17 cellular contexts compared by ENCODE assay signal in the genomic region with DNA sequence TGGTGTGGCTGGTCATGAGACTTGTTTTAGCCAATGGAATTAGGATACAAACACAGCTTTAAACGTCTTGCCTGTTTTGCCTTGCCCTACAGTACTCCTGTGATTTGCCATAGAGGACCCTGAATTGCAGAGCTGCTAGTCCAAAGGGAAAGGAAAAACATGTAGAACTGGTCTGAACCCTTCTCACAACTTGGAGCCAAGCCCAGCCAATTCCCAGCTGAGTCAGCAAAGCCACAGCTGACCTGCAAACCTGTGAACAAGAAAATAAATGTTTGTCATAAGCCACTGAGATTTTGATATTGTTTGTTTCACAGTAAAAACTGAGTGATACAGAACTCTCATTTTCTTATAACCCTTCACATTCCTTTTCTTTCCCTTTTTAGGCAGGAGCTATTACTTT.
DNase-seq lines count a peak whose midpoint lies in the region; TF ChIP-seq lines count a peak whose summit lies in the region.
"Had no signal": no experiment of that assay in that cellular context is flagged by ENCODE, and none has a peak within 500 bp of the region (broad histone marks: within the 10 kb centered on the region; RNA-seq: fewer than 3 reads in every experiment).

No MANE protein-coding gene starts in this region.

- H3K27me3 ChIP-seq in mammary epithelial cell (ENCODE audit: insufficient read depth, low read length) (no peaks in the 10 kb centered on the region), thyroid gland (no peaks in the 10 kb centered on the region), mesenchymal stem cell (ENCODE audit: control insufficient read depth in 1 of 2, insufficient read depth in 1 of 2, low read length in 2 of 2) (no peaks in the 10 kb centered on the region), testis (no peaks in the 10 kb centered on the region)

- H3K9me3 ChIP-seq in mammary epithelial cell (replicated peaks; ENCODE audit: insufficient read depth, low read length) (peaks cover 11% of the 10 kb centered on the region), thyroid gland (no peaks in the 10 kb centered on the region), mesenchymal stem cell (ENCODE audit: control insufficient read depth, low read length) (peaks cover 31% of the 10 kb centered on the region), testis (no peaks in the 10 kb centered on the region)
- H3K9me3 ChIP-seq: HAP-1 had no signal

- no peak overlapping the region for H2BK5ac ChIP-seq in mesenchymal stem cell (ENCODE audit: low read depth, low read length, poor library complexity, severe bottlenecking)

- no peak for TF ChIP-seq POLR2A in thyroid gland (IDR thresholded peaks at IDR 0.05)
- TF ChIP-seq POLR2A in testis (IDR thresholded peaks at IDR 0.05): no peak

- H3K79me1 ChIP-seq in mesenchymal stem cell (replicated peaks; ENCODE audit: low read length, poor library complexity, severe bottlenecking): no peaks in the 10 kb centered on the region

- no peak overlapping the region for H3K14ac ChIP-seq in mesenchymal stem cell (ENCODE audit: low read length in 2 of 2)

- TF ChIP-seq CTCF in mammary epithelial cell (conservative IDR thresholded peaks at IDR 0.05 in 1 of 2, IDR thresholded peaks at IDR 0.05 in 1 of 2; ENCODE audit: extremely low read depth in 1 of 2, insufficient read depth in 1 of 2, low read depth in 1 of 2, low read length in 2 of 2) (no peak), thyroid gland (IDR thresholded peaks at IDR 0.05) (no peak), testis (IDR thresholded peaks at IDR 0.05) (no peak)

- no peak overlapping the region for H4K8ac ChIP-seq in mesenchymal stem cell (ENCODE audit: low read length)

- H3K4me2 ChIP-seq in mammary epithelial cell (ENCODE audit: insufficient read depth, low read depth, low read length) (no peak overlapping the region), mesenchymal stem cell (ENCODE audit: low read length, poor library complexity, severe bottlenecking) (no peak overlapping the region)

- H2AFZ ChIP-seq in mammary epithelial cell (ENCODE audit: low read depth, low read length): no peak overlapping the region
- H2AFZ ChIP-seq in mesenchymal stem cell (ENCODE audit: low read depth, low read length): no peak overlapping the region

- no peaks in the 10 kb centered on the region for H4K20me1 ChIP-seq in mammary epithelial cell (ENCODE audit: insufficient read depth, low read length)

- H3K36me3 ChIP-seq in mammary epithelial cell (ENCODE audit: insufficient read depth, low read length) (no peaks in the 10 kb centered on the region), thyroid gland (no peaks in the 10 kb centered on the region), mesenchymal stem cell (ENCODE audit: control insufficient read depth in 1 of 2, insufficient read depth in 2 of 2, low read depth in 1 of 2, low read length in 2 of 2) (no peaks in the 10 kb centered on the region), testis (ENCODE audit: low read depth, missing control alignments) (no peaks in the 10 kb centered on the region)
- H3K36me3 ChIP-seq: HAP-1 had no signal

- H3K23ac ChIP-seq in mesenchymal stem cell (ENCODE audit: low read length in 2 of 2): no peak overlapping the region

- H3K27ac ChIP-seq in mammary epithelial cell (ENCODE audit: insufficient read depth, low read depth, low read length) (no peak overlapping the region), thyroid gland (no peak overlapping the region), mesenchymal stem cell (ENCODE audit: low read length, poor library complexity, severe bottlenecking) (no peak overlapping the region), testis (no peak overlapping the region)
- H3K27ac ChIP-seq: HL-60, SK-N-MC had no signal

- intact Hi-C loops in mammary epithelial cell (cut with micrococcal nuclease): no loop called here
- intact Hi-C loops in thyroid gland (cut with DNase I): no loop called here
- intact Hi-C loops in testis (cut with DNase I; ENCODE audit: low total_unique reads): no loop called here

- dilution Hi-C loops in mammary epithelial cell (cut with HindIII; ENCODE audit: low sequenced_read_pairs): no loop called here

- no peak overlapping the region for H3K4me3 ChIP-seq in mammary epithelial cell (replicated peaks in 1 of 3; ENCODE audit: insufficient read depth in 1 of 3, low read depth in 2 of 3, low read length in 3 of 3)
- H3K4me3 ChIP-seq in thyroid gland (replicated peaks in 1 of 3): no peak overlapping the region
- no peak overlapping the region for H3K4me3 ChIP-seq in mesenchymal stem cell (ENCODE audit: insufficient read depth in 1 of 2, low read depth in 1 of 2, low read length in 2 of 2)
- no peak overlapping the region for H3K4me3 ChIP-seq in testis
- H3K4me3 ChIP-seq: HAP-1, SK-N-MC had no signal

- H3K9ac ChIP-seq in mammary epithelial cell (ENCODE audit: insufficient read depth, low read length): no peak overlapping the region
- no peak overlapping the region for H3K9ac ChIP-seq in mesenchymal stem cell (ENCODE audit: low read length)

- no peak overlapping the region for H4K91ac ChIP-seq in mesenchymal stem cell (ENCODE audit: low read length)

- no peak overlapping the region for H3K18ac ChIP-seq in mesenchymal stem cell (ENCODE audit: low read depth in 1 of 2, low read length in 2 of 2)

- no TSS peak for BruUV-seq in mammary epithelial cell (replicated peaks; lab: Mats Ljungman, UMichigan)

- H3K4me1 ChIP-seq in mammary epithelial cell (ENCODE audit: insufficient read depth, low read length) (no peaks in the 10 kb centered on the region), thyroid gland (no peaks in the 10 kb centered on the region), mesenchymal stem cell (ENCODE audit: control insufficient read depth, insufficient read depth, low read depth, low read length) (no peaks in the 10 kb centered on the region), testis (no peaks in the 10 kb centered on the region)
- H3K4me1 ChIP-seq: HAP-1 had no signal

- no peak overlapping the region for H2AK5ac ChIP-seq in mesenchymal stem cell (ENCODE audit: low read length, severe bottlenecking)

- CTCF ChIA-PET in mammary epithelial cell (lab: Charles Lee; ENCODE audit: low non-redundant PET): no interaction called here

- in situ Hi-C loops in T47D (cut with HindIII; ENCODE audit: low pct_unique_long_range_greater_than_20kb, low sequenced_read_pairs): no loop called here
- in situ Hi-C loops in mammary epithelial cell (cut with MboI; ENCODE audit: low sequenced_read_pairs in 2 of 2): no loop called here

- H2BK120ac ChIP-seq in mesenchymal stem cell (ENCODE audit: low read depth, low read length): no peak overlapping the region

- no peak overlapping the region for H2BK12ac ChIP-seq in mesenchymal stem cell (ENCODE audit: low read length in 2 of 2)

- H3K4ac ChIP-seq in mesenchymal stem cell (ENCODE audit: low read depth in 1 of 2, low read length in 2 of 2): no peak overlapping the region

- DNase-seq in T47D (ENCODE audit: low read depth in 1 of 2, low spot score in 1 of 2) (peak; percentile 9 to 61), mammary epithelial cell (no peak), NCI-H2029 treated with DMSO at 0.1 percent for 48 hours (lab: John Stamatoyannopoulos, UW) (peak; percentile 53), globus pallidus (ENCODE audit: low spot score) (peak; percentile 5), thyroid gland (peak; percentile 59 to 90), mesenchymal stem cell (no peak), SKM-1 treated with dmso at 0.1 percent for 144 hours (lab: John Stamatoyannopoulos, UW; ENCODE audit: unreplicated experiment) (no peak), testis (no peak)
- DNase-seq: C1 segment of cervical spinal cord, MV-4-11, NCI-H1436, NCI-H2081, NCI-H510A, NCI-H774 had no signal

- 31% methylated on average over 1 of the region's 1 CpG for WGBS in mammary epithelial cell (ENCODE audit: low coverage, missing lambda C conversion rate)
- WGBS in thyroid gland, 2 donors: 24 to 27% methylated on average over 1 of the region's 1 CpG
- WGBS in mesenchymal stem cell: 87% methylated on average over 1 of the region's 1 CpG
- 50 to 79% methylated on average over 1 of the region's 1 CpG for WGBS in testis, 2 donors

- H3K79me2 ChIP-seq in mammary epithelial cell (ENCODE audit: insufficient read depth, low read length): no peaks in the 10 kb centered on the region

- H2BK15ac ChIP-seq in mesenchymal stem cell (ENCODE audit: low read depth, poor library complexity, severe bottlenecking): no peak overlapping the region

Comparison
In these comparisons a context has a peak if more than half of its experiments do, and no peak if none do; other contexts are left out.
1. DNase-seq: peak in T47D (2 of 2), NCI-H2029 treated with DMSO at 0.1 percent for 48 hours (single experiment), globus pallidus (single experiment) and thyroid gland (2 of 2); none in mammary epithelial cell (single experiment), mesenchymal stem cell (single experiment), SKM-1 treated with dmso at 0.1 percent for 144 hours (single experiment) and testis (single experiment).